Comparison of ENCODE assay signal across 1 cellular context in the genomic region with DNA sequence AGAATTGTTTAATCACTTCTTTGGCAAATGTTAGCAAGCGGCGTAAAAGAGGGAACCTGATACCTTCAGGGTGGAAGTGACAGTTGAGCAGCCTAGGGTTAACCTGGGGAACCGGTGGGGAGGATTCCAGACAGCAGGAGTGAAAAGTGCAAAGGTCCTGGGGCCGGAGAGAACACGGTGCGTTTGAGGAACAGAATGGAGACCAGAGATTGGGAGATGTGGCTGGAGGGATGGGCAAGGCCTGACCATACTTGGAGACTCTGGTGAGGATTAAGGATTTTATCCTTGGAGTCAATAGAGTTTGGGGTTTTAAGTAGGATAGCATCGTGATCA.
TF ChIP-seq lines count a peak whose summit lies in the region.

No MANE protein-coding gene starts in this region.

TF ChIP-seq in WTC11, 78 proteins besides CTCF, POLR2A, EP300 and RAD21 (continued from another document):
- TF ChIP-seq, protein P1, sequence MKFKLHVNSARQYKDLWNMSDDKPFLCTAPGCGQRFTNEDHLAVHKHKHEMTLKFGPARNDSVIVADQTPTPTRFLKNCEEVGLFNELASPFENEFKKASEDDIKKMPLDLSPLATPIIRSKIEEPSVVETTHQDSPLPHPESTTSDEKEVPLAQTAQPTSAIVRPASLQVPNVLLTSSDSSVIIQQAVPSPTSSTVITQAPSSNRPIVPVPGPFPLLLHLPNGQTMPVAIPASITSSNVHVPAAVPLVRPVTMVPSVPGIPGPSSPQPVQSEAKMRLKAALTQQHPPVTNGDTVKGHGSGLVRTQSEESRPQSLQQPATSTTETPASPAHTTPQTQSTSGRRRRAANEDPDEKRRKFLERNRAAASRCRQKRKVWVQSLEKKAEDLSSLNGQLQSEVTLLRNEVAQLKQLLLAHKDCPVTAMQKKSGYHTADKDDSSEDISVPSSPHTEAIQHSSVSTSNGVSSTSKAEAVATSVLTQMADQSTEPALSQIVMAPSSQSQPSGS (CRISPR knock-in tag; IDR thresholded peaks at IDR 0.05; ENCODE audit: borderline replicate concordance, low read depth) = no peak
- no peak for TF ChIP-seq FOXP4 (CRISPR knock-in tag; IDR thresholded peaks at IDR 0.05)
- no peak for TF ChIP-seq TCF7 (CRISPR knock-in tag; IDR thresholded peaks at IDR 0.05; ENCODE audit: low read depth)
TF ChIP-seq in WTC11: peak in this region for 0.
